Comparison of ENCODE assay signal across 32 cellular contexts in the genomic region with DNA sequence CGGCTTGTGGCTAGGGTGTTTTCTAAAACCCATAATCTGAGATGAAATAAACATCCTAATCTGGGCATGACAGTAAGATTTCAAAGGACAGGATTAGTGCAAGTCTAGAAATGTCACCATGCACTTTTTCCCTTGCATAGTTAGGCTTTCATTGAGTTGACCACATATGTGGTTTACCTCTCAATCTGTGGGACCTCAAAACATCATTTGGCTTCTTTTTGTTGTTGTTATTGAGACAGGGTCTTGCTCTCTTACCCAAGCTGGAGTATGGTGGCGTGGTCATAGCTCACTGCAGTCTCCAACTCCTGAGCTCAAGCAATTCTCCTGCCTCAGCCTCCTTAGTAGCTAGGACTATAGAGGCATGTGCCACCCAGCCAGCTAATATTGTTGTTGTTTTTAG.
"Had no signal": no experiment of that assay in that cellular context is flagged by ENCODE, and none has a peak within 500 bp of the region (broad histone marks: within the 10 kb centered on the region; RNA-seq: fewer than 3 reads in every experiment).

No MANE protein-coding gene starts in this region.

- H3K9ac ChIP-seq: SK-N-SH had no signal

- H3K36me3 ChIP-seq: MG63, Peyer's patch, SJSA1 had no signal

- ATAC-seq: PC-3 had no signal

- H3K4me2 ChIP-seq: SK-N-SH had no signal

- H3K27me3 ChIP-seq: MG63, Peyer's patch, SJSA1 had no signal

- H3K4me3 ChIP-seq: MG63, Peyer's patch, SJSA1 had no signal

- H3K4me1 ChIP-seq: Peyer's patch, SJSA1 had no signal

- H3K27ac ChIP-seq: Peyer's patch, SJSA1 had no signal

- DNase-seq: Kasumi-1, MG63, NCI-H1048, NCI-H1092 treated with DMSO at 0.1 percent for 48 hours, NCI-H1105 treated with DMSO at 0.1 percent for 48 hours, NCI-H1417, NCI-H1436, NCI-H146, NCI-H1694, NCI-H187, NCI-H1930, NCI-H2029 treated with DMSO at 0.1 percent for 48 hours, NCI-H2081 treated with DMSO at 0.1 percent for 48 hours, NCI-H2107, NCI-H2171, NCI-H226, NCI-H446 treated with DMSO at 0.1 percent for 48 hours, NCI-H510A, NCI-H524, NCI-H526, NCI-H69, NCI-H748 treated with DMSO at 0.1 percent for 48 hours, NCI-H82, OCI-M1, PC-3, Peyer's patch, Right ventricle myocardium superior, SHP77 treated with DMSO at 0.1 percent for 48 hours, SK-N-SH, SW 1271, T-helper 1 cell had no signal

- H3K9me3 ChIP-seq: MG63, Peyer's patch, SJSA1 had no signal
